ENCODE assay signal across 8 cellular contexts in the genomic region with DNA sequence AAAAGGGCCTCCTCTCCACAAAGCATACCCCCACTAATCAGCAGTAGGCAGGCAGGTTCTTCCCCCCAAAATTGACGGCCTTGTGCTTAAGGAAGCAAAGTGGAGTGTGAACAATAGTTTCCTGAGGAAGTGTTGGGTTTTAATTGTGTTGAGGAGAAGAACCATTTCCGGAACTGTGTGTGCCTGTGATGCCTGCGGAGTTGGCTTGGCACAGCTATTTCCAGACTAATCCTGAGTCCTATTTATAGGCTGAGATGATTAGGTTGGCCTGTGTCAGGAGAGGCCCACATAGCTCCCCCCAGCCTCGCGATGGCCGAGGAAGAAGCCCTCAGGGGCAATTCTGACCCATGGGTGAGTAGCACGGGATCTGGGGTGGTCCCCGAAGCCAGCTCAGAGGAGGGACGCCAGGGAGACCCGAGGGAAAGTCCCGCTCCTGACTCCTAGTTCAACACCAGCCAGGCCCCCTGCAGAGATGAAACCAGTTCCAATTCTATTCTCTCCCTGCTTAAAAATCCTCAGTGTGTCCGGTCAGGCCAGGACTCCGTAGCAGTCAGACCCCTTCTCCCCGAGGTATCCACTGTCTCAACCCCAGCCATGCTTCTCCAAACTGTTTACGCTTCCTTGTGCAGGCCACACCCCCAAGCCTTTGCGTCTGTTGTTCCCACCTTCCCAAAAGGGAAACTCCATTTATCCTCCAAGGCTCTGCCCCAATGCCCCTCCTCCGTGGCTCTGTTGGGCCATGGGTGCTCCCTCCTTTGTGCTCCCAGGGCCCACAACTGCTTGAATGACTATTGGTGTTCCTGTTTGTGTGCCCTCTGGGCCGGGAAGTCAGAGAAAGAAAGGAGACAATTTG. TPM values are rescaled to one million over a fixed set of nuclear protein-coding genes. Genes with fewer than 3 reads are reported as not detected.
A peak's percentile ranks its signal among the peaks of the same experiment; 100 is the strongest.
DNase-seq lines count a peak whose midpoint lies in the region; ATAC-seq, FAIRE-seq and TF ChIP-seq lines count a peak whose summit lies in the region.

No MANE protein-coding gene starts in this region.

- no peaks in the 10 kb centered on the region for H3K27me3 Mint-ChIP-seq in stimulated activated naive B cell treated with anti-CD40 and anti-IgM and Interleukin-4, amounts not matched to agents 10 μg/mL and 1 μg/mL and 100 μg/mL, for 72 hours

- TF ChIP-seq POLR2A in A549 (IDR thresholded peaks at IDR 0.05; ENCODE audit: low read length): no peak

- TF ChIP-seq CTCF in A549 (IDR thresholded peaks at IDR 0.05) (no peak), brain microvascular endothelial cell (IDR thresholded peaks at IDR 0.05; ENCODE audit: low read depth, low read length, missing control alignments) (no peak)

- H3K9ac ChIP-seq in HUES64 (ENCODE audit: low read depth, low read length): peak overlapping the region; percentile 15; the same call in 1 of the 2 replicates

- peak overlapping the region; percentile 18; the same call in 1 of the 3 replicates for H3K4me3 ChIP-seq in A549
- peak overlapping the region; percentile 25 for H3K4me3 ChIP-seq in HUES64 (ENCODE audit: low read length)
- no peak overlapping the region for H3K4me3 ChIP-seq in brain microvascular endothelial cell (ENCODE audit: low read depth, low read length)

- H3K27me3 ChIP-seq in HUES64 (ENCODE audit: insufficient read depth, low read length) (peaks cover 80% of the 10 kb centered on the region), brain microvascular endothelial cell (replicated peaks) (no peaks in the 10 kb centered on the region)

- CTCF ChIA-PET in A549 (lab: Yijun Ruan, JAX): interaction anchor here (1.0 to 9.0 kb wide), 10 partner anchors 8 to 153 kb away, joined by 3 to 72 read pairs (median 12); no protein-coding TSS in a partner anchor

- no peaks in the 10 kb centered on the region for H3K9me3 Mint-ChIP-seq in stimulated activated naive B cell treated with anti-CD40 and anti-IgM and Interleukin-4, amounts not matched to agents 10 μg/mL and 1 μg/mL and 100 μg/mL, for 72 hours

- peaks cover 55 to 87% of the 10 kb centered on the region in 2 donors for H3K4me1 Mint-ChIP-seq in stimulated activated naive B cell treated with anti-CD40 and anti-IgM and Interleukin-4, amounts not matched to agents 10 μg/mL and 1 μg/mL and 100 μg/mL, for 72 hours

- H3K9me3 ChIP-seq in A549 (no peaks in the 10 kb centered on the region), HUES64 (ENCODE audit: insufficient read depth, low read depth, low read length) (no peaks in the 10 kb centered on the region)

- H3K36me3 Mint-ChIP-seq in stimulated activated naive B cell treated with anti-CD40 and anti-IgM and Interleukin-4, amounts not matched to agents 10 μg/mL and 1 μg/mL and 100 μg/mL, for 72 hours: peaks cover 15 to 42% of the 10 kb centered on the region in 2 donors

- no peak for FAIRE-seq in A549 (lab: Jason Lieb, UNC)

- peak overlapping the region; percentile 26 to 36 for H3K4me3 Mint-ChIP-seq in stimulated activated naive B cell treated with anti-CD40 and anti-IgM and Interleukin-4, amounts not matched to agents 10 μg/mL and 1 μg/mL and 100 μg/mL, for 72 hours

- H3K27ac ChIP-seq in A549: peak overlapping the region; percentile 92 to 93
- H3K27ac ChIP-seq in HUES64 (ENCODE audit: low read depth, low read length): peak overlapping the region; percentile 88; the same call in 1 of the 2 replicates
- peak overlapping the region; percentile 97 for H3K27ac ChIP-seq in brain microvascular endothelial cell

- peak overlapping the region; percentile 43 for H3K27ac Mint-ChIP-seq in stimulated activated naive B cell treated with anti-CD40 and anti-IgM and Interleukin-4, amounts not matched to agents 10 μg/mL and 1 μg/mL and 100 μg/mL, for 72 hours

- 36% methylated on average over 18 of the region's 18 CpGs for WGBS in A549 (ENCODE audit: missing lambda C conversion rate)
- WGBS in HUES64: 27% methylated on average over 18 of the region's 18 CpGs

- in situ Hi-C loops in brain microvascular endothelial cell (cut with HindIII; ENCODE audit: low pct_ligation_motif_present, low sequenced_read_pairs): no loop called here

- H3K4me2 ChIP-seq in A549: peak overlapping the region; percentile 91

- ATAC-seq in A549 (peak; percentile 35 to 56), HG02642 (IDR thresholded peaks at IDR 0.05; ENCODE audit: poor library complexity, unreplicated experiment) (no peak), GM21786 (IDR thresholded peaks at IDR 0.05; ENCODE audit: unreplicated experiment) (no peak)
- no peak for ATAC-seq in stimulated activated naive B cell treated with anti-CD40 and anti-IgM and Interleukin-4, amounts not matched to agents 10 μg/mL and 1 μg/mL and 100 μg/mL, for 72 hours (replicated peaks)

- TF ChIP-seq EP300 in A549 (IDR thresholded peaks at IDR 0.05): no peak

- TF ChIP-seq RAD21 in A549 (conservative IDR thresholded peaks at IDR 0.05 in 1 of 2, IDR thresholded peaks at IDR 0.05 in 1 of 2): no peak

- H3K4me1 ChIP-seq in A549 (peaks cover 72% of the 10 kb centered on the region), HUES64 (ENCODE audit: insufficient read depth, low read length) (peaks cover 47% of the 10 kb centered on the region)

- H3K36me3 ChIP-seq in HUES64 (ENCODE audit: insufficient read depth, low read length) (no peaks in the 10 kb centered on the region), brain microvascular endothelial cell (replicated peaks) (peaks cover 9% of the 10 kb centered on the region)

- DNase-seq in A549 (ENCODE audit: low read depth in 1 of 2, low spot score in 1 of 2) (peak in 1 of 2 experiments; percentile 83), brain microvascular endothelial cell (peak; percentile 52), islet precursor cell (peak; percentile 80)
- no peak for DNase-seq in stimulated activated naive B cell treated with anti-CD40 and anti-IgM and Interleukin-4, amounts not matched to agents 10 μg/mL and 1 μg/mL and 100 μg/mL, for 72 hours
- no peak for DNase-seq in stimulated activated CD4-positive, alpha-beta T cell treated with anti-CD3 and anti-CD28 coated beads, Interleukin-12 subunit alpha, Interleukin-12 subunit beta, amount 100 ng/mL, for 4 hours

- POLR2A ChIA-PET in A549 (lab: Yijun Ruan, JAX): interaction anchor here (1.0 to 2.5 kb wide), 6 partner anchors 8 to 84 kb away, joined by 3 to 19 read pairs (median 5); a partner anchor contains a TSS

TF ChIP-seq in A549, 52 proteins besides CTCF, POLR2A, EP300 and RAD21:
- TF ChIP-seq EHF (CRISPR knock-in tag; IDR thresholded peaks at IDR 0.05) (peak; percentile 76; the same call in 1 of the 2 replicates), RARB (CRISPR knock-in tag; IDR thresholded peaks at IDR 0.05) (no peak), HOXB5 (CRISPR knock-in tag; IDR thresholded peaks at IDR 0.05) (0 out of 2 replicates have a peak, but pooled peaks have one; percentile 10)

RNA-seq across cellular contexts. Expression of a gene that starts 18.1 kb away (rescaled TPM):
- polyA plus RNA-seq in A549 (2011; rRNA removed) (77.2 and 88.5 TPM in 2 replicates), A549 (2017; fragmentation: RNase III; extraction: RNeasy Plus Mini Kit Qiagen cat#74134 plus additional on column Dnase treatment) (24.5 to 36.5 TPM (median 33.7 TPM) in 3 replicates)
- polyA plus RNA-seq in A549 (2012; cell fraction: cytosol; rRNA removed): 39.8 and 42.0 TPM in 2 replicates
- polyA plus RNA-seq in A549 (2012; cell fraction: nucleus; rRNA removed): 76.2 and 84.7 TPM in 2 replicates
- polyA minus RNA-seq in A549 (2011; rRNA and poly(A)+ RNA removed): 110 TPM in 2 replicates
- 44.3 TPM for polyA plus RNA-seq in HUES64 (2013, experiment 1 of 2)
- 57.1 TPM for polyA plus RNA-seq in HUES64 (2013, experiment 2 of 2)

Comparison
In these comparisons a context has a peak if more than half of its experiments do, and no peak if none do; other contexts are left out.
1. ATAC-seq: peak in A549 (2 of 2); none in stimulated activated naive B cell treated with anti-CD40 and anti-IgM and Interleukin-4, amounts not matched to agents 10 μg/mL and 1 μg/mL and 100 μg/mL, for 72 hours (0 of 2), HG02642 (single experiment) and GM21786 (single experiment).
2. DNase-seq: peak in brain microvascular endothelial cell (single experiment) and islet precursor cell (single experiment); none in stimulated activated naive B cell treated with anti-CD40 and anti-IgM and Interleukin-4, amounts not matched to agents 10 μg/mL and 1 μg/mL and 100 μg/mL, for 72 hours (single experiment) and stimulated activated CD4-positive, alpha-beta T cell treated with anti-CD3 and anti-CD28 coated beads, Interleukin-12 subunit alpha, Interleukin-12 subunit beta, amount 100 ng/mL, for 4 hours (single experiment).
3. Peak in every context shown above with its lines, with median percentiles within 50 percentile points of each other: H3K27ac ChIP-seq.